Comparison of ENCODE assay signal across 23 cellular contexts in genomic region chr1:154856544-154856943, GRCh38. TPM values are rescaled to one million over a fixed set of nuclear protein-coding genes. Genes with fewer than 3 reads are reported as not detected.
DNase-seq lines count a peak whose midpoint lies in the region; ATAC-seq and TF ChIP-seq lines count a peak whose summit lies in the region.
"Had no signal": no experiment of that assay in that cellular context is flagged by ENCODE, and none has a peak within 500 bp of the region (broad histone marks: within the 10 kb centered on the region; RNA-seq: fewer than 3 reads in every experiment).

No MANE protein-coding gene starts in this region.

- H3K36me3 Mint-ChIP-seq in glutamatergic neuron (ENCODE audit: unreplicated experiment), result no peaks in the 10 kb centered on the region
- H3K36me3 Mint-ChIP-seq: CD4-positive, CD25-positive, alpha-beta regulatory T cell; natural killer cell treated with Interleukin-12 subunit alpha and Interleukin-12 subunit beta and Interleukin-15 and Interleukin-18, amount 100 ng/mL, for 72 hours; WTC11 had no signal

- BruUV-seq in A673 (replicated peaks; lab: Mats Ljungman, UMichigan), result no TSS peak

- TF ChIP-seq CTCF in A673 (conservative IDR thresholded peaks at IDR 0.05; ENCODE audit: low read depth, low read length) (0 out of 2 replicates have a peak, but pooled peaks have one; percentile 2), DOHH2 (IDR thresholded peaks at IDR 0.05; ENCODE audit: low read depth, low read length, poor library complexity, severe bottlenecking) (no peak), OCI-LY1 (IDR thresholded peaks at IDR 0.05; ENCODE audit: low read length) (no peak), glutamatergic neuron (IDR thresholded peaks at IDR 0.05; ENCODE audit: partially characterized antibody, unreplicated experiment) (no peak)

- H3K27ac ChIP-seq in A673 (ENCODE audit: low read depth, low read length, poor library complexity, severe bottlenecking) (no peak overlapping the region), DOHH2 (ENCODE audit: low read depth, low read length) (no peak overlapping the region), OCI-LY1 (ENCODE audit: low read depth, low read length, poor library complexity, severe bottlenecking) (peak overlapping the region; percentile 98)
- H3K27ac ChIP-seq: left ventricle myocardium inferior, pancreas, RWPE1, upper lobe of left lung had no signal

- peaks cover 8% of the 10 kb centered on the region for H3K4me1 ChIP-seq in A673 (ENCODE audit: insufficient read depth, low read length, poor library complexity, severe bottlenecking)
- peaks cover 55% of the 10 kb centered on the region for H3K4me1 ChIP-seq in DOHH2 (ENCODE audit: control insufficient read depth, low read length)
- H3K4me1 ChIP-seq in OCI-LY1 (ENCODE audit: insufficient read depth, low read length, severe bottlenecking), result peaks cover 62% of the 10 kb centered on the region
- H3K4me1 ChIP-seq in HAP-1, result no peaks in the 10 kb centered on the region
- H3K4me1 ChIP-seq: pancreas had no signal

- H3K9ac ChIP-seq in OCI-LY1 (ENCODE audit: low read length), result peak overlapping the region; percentile 88
- H3K9ac ChIP-seq: SK-N-SH had no signal

- H3K27ac Mint-ChIP-seq in glutamatergic neuron (ENCODE audit: unreplicated experiment), result peak overlapping the region; percentile 91
- H3K27ac Mint-ChIP-seq: CD4-positive, CD25-positive, alpha-beta regulatory T cell; natural killer cell treated with Interleukin-12 subunit alpha and Interleukin-12 subunit beta and Interleukin-15 and Interleukin-18, amount 100 ng/mL, for 72 hours; T-helper 2 cell treated with Interferon-gamma antibody and Interleukin-4, amounts not matched to agents 5 μg/mL and 100 μg/mL, for 36 hours; WTC11 had no signal

- intact Hi-C loops in A673 (cut with micrococcal nuclease; ENCODE audit: unreplicated experiment), result no loop called here

- H3K27me3 ChIP-seq in A673 (replicated peaks; ENCODE audit: insufficient read depth, low read depth, low read length, poor library complexity), result no peaks in the 10 kb centered on the region
- no peaks in the 10 kb centered on the region for H3K27me3 ChIP-seq in DOHH2 (ENCODE audit: control insufficient read depth, low read length)
- no peaks in the 10 kb centered on the region for H3K27me3 ChIP-seq in OCI-LY1 (ENCODE audit: insufficient read depth, low read length)
- H3K27me3 ChIP-seq in HAP-1 (ENCODE audit: low read depth), result no peaks in the 10 kb centered on the region
- H3K27me3 ChIP-seq: pancreas, upper lobe of left lung had no signal

- H4K20me1 ChIP-seq in DOHH2 (ENCODE audit: control insufficient read depth, insufficient read depth, low read depth, low read length) (peaks cover 4% of the 10 kb centered on the region; the same call in 1 of the 2 replicates), OCI-LY1 (ENCODE audit: insufficient read depth, low read length) (no peaks in the 10 kb centered on the region)

- peaks cover 11% of the 10 kb centered on the region for H3K27me3 Mint-ChIP-seq in glutamatergic neuron (ENCODE audit: unreplicated experiment)

- no peaks in the 10 kb centered on the region for H3K9me2 ChIP-seq in DOHH2 (replicated peaks; ENCODE audit: control insufficient read depth, low read length)
- no peaks in the 10 kb centered on the region for H3K9me2 ChIP-seq in OCI-LY1 (ENCODE audit: low read depth, low read length)
- H3K9me2 ChIP-seq: SK-N-SH had no signal

- H2AFZ ChIP-seq in OCI-LY1 (ENCODE audit: low read length), result no peak overlapping the region

- CTCF ChIA-PET in A673 (lab: Charles Lee), result interaction anchor here (1.1 kb wide), 1 partner anchor 48 kb away, joined by 3 read pairs; no protein-coding TSS in a partner anchor

- H3K4me2 ChIP-seq in DOHH2 (ENCODE audit: low read length) (peak overlapping the region; percentile 86), OCI-LY1 (ENCODE audit: low read length) (peak overlapping the region; percentile 94)
- H3K4me2 ChIP-seq: SK-N-SH had no signal

- peaks cover 87% of the 10 kb centered on the region for H3K79me2 ChIP-seq in DOHH2 (ENCODE audit: control insufficient read depth, low read length)
- H3K79me2 ChIP-seq in OCI-LY1 (ENCODE audit: insufficient read depth, low read length), result peaks cover 42% of the 10 kb centered on the region

- ATAC-seq in HG03354 (IDR thresholded peaks at IDR 0.05; ENCODE audit: poor library complexity, severe bottlenecking, unreplicated experiment) (no peak), HG03280 (IDR thresholded peaks at IDR 0.05; ENCODE audit: unreplicated experiment) (no peak)
- ATAC-seq: natural killer cell treated with Interleukin-12 subunit alpha and Interleukin-12 subunit beta and Interleukin-15 and Interleukin-18, amount 100 ng/mL, for 72 hours; pancreas; right cardiac atrium; WTC11 had no signal

- peak overlapping the region; percentile 71 for H3K4me3 Mint-ChIP-seq in glutamatergic neuron (ENCODE audit: unreplicated experiment)
- H3K4me3 Mint-ChIP-seq: CD4-positive, CD25-positive, alpha-beta regulatory T cell; natural killer cell treated with Interleukin-12 subunit alpha and Interleukin-12 subunit beta and Interleukin-15 and Interleukin-18, amount 100 ng/mL, for 72 hours; T-helper 2 cell treated with Interferon-gamma antibody and Interleukin-4, amounts not matched to agents 5 μg/mL and 100 μg/mL, for 36 hours; WTC11 had no signal

- peaks cover 23% of the 10 kb centered on the region for H3K4me1 Mint-ChIP-seq in glutamatergic neuron (ENCODE audit: low read depth, unreplicated experiment)
- H3K4me1 Mint-ChIP-seq: CD4-positive, CD25-positive, alpha-beta regulatory T cell had no signal

- no peak overlapping the region for H3K4me3 ChIP-seq in A673 (ENCODE audit: low read depth, low read length, poor library complexity, severe bottlenecking)
- H3K4me3 ChIP-seq in DOHH2 (ENCODE audit: low read length), result peak overlapping the region; percentile 86
- H3K4me3 ChIP-seq in OCI-LY1 (ENCODE audit: low read depth, low read length, poor library complexity, severe bottlenecking), result peak overlapping the region; percentile 76
- H3K4me3 ChIP-seq in HAP-1, result no peak overlapping the region
- H3K4me3 ChIP-seq: left ventricle myocardium inferior, pancreas, upper lobe of left lung had no signal

- H3K36me3 ChIP-seq in A673 (ENCODE audit: insufficient read depth, low read length, poor library complexity, severe bottlenecking) (no peaks in the 10 kb centered on the region), DOHH2 (ENCODE audit: control insufficient read depth, low read length) (peaks cover 45% of the 10 kb centered on the region), OCI-LY1 (ENCODE audit: insufficient read depth, low read length) (peaks cover 12% of the 10 kb centered on the region), HAP-1 (replicated peaks) (no peaks in the 10 kb centered on the region)
- H3K36me3 ChIP-seq: left ventricle myocardium inferior, pancreas, upper lobe of left lung had no signal

- in situ Hi-C loops in HAP-1 (cut with MboI; ENCODE audit: low sequenced_read_pairs), result no loop called here

- POLR2A ChIA-PET in A673 (lab: Charles Lee; ENCODE audit: low non-redundant PET), result no interaction called here

- peaks cover 16% of the 10 kb centered on the region for H3F3A ChIP-seq in DOHH2 (ENCODE audit: control insufficient read depth, insufficient read depth)
- no peaks in the 10 kb centered on the region for H3F3A ChIP-seq in OCI-LY1 (ENCODE audit: insufficient read depth, low read length)

- H3K9me3 ChIP-seq in A673 (ENCODE audit: low read depth, low read length, poor library complexity, severe bottlenecking), result no peaks in the 10 kb centered on the region
- H3K9me3 ChIP-seq in DOHH2 (ENCODE audit: control insufficient read depth, insufficient read depth, low read length), result no peaks in the 10 kb centered on the region
- no peaks in the 10 kb centered on the region for H3K9me3 ChIP-seq in OCI-LY1 (ENCODE audit: low read length)
- no peaks in the 10 kb centered on the region for H3K9me3 ChIP-seq in HAP-1
- H3K9me3 ChIP-seq: left ventricle myocardium inferior, pancreas, SK-N-SH, upper lobe of left lung had no signal

- DNase-seq in A673 (ENCODE audit: low spot score) (no peak), glutamatergic neuron (no peak), HAP-1 (ENCODE audit: low spot score in 2 of 2) (no peak)
- no peak for DNase-seq in activated CD4-positive, CD25-positive, alpha-beta regulatory T cell treated with anti-CD3 and anti-CD28 coated beads, Interleukin-2, amount 50 U/mL, for 72 hours
- DNase-seq: activated CD8-positive, alpha-beta memory T cell treated with anti-CD3 and anti-CD28 coated beads for 24 hours; activated naive CD4-positive, alpha-beta T cell; activated T-cell treated with anti-CD3 and anti-CD28 coated beads, Interleukin-2, amount 50 U/mL, for 1 hour; CD4-positive, CD25-positive, alpha-beta regulatory T cell; KG1; left ventricle myocardium inferior; NCI-H1436 treated with DMSO at 0.1 percent for 48 hours; pancreas; upper lobe of left lung had no signal

- H3K9me3 Mint-ChIP-seq in glutamatergic neuron (ENCODE audit: unreplicated experiment), result peaks cover 6% of the 10 kb centered on the region
- H3K9me3 Mint-ChIP-seq: natural killer cell treated with Interleukin-12 subunit alpha and Interleukin-12 subunit beta and Interleukin-15 and Interleukin-18, amount 100 ng/mL, for 72 hours; T-helper 2 cell treated with Interferon-gamma antibody and Interleukin-4, amounts not matched to agents 5 μg/mL and 100 μg/mL, for 36 hours; WTC11 had no signal

RNA-seq across cellular contexts. Expression of gene KCNN3, which starts 13.5 kb away (rescaled TPM):
- 0.73 and 1.5 TPM in 2 replicates for total RNA-seq in A673 (2021)
- 3.8 TPM for total RNA-seq in glutamatergic neuron (ENCODE audit: unreplicated experiment)

Comparison
In these comparisons a context has a peak if more than half of its experiments do, and no peak if none do; other contexts are left out.
1. H3K4me3 ChIP-seq: peak in DOHH2 (single experiment) and OCI-LY1 (single experiment); none in A673 (single experiment) and HAP-1 (single experiment).